ENCODE assay signal across 8 cellular contexts in the genomic region with DNA sequence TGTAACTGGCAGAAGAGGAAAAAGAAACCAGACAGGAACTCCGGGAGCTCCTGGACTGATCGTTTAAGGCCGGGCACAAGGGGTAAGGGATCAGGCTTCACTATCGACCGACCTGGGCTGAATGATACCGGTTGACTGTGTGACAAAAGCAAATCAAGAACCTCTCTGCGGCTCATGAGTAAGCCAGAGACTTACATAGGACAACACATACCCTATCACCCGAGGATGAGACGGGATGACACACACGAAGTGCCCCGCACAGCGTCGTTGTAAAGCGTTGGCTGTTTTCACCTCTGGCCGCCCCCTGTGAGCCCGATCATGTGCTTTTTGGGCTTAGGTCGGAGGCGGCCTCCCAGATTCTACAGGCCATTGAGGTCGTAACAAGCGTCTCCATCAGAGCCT. TPM values are rescaled to one million over a fixed set of nuclear protein-coding genes. Genes with fewer than 3 reads are reported as not detected.
DNase-seq lines count a peak whose midpoint lies in the region; ATAC-seq and TF ChIP-seq lines count a peak whose summit lies in the region.

No MANE protein-coding gene starts in this region.

- WGBS in adipose tissue, 3 donors = 14 to 19% (median 17%) methylated on average over 20 of the region's 20 CpGs

- H3K36me3 Mint-ChIP-seq in Calu3 (ENCODE audit: insufficient read depth, unreplicated experiment) = peaks cover 46% of the 10 kb centered on the region
- no peaks in the 10 kb centered on the region for H3K36me3 Mint-ChIP-seq in immature natural killer cell

- CTCF ChIA-PET in Calu3 (lab: Charles Lee) = interaction anchor here (0.9 to 2.2 kb wide), 3 partner anchors 31 to 182 kb away, joined by 3 to 14 read pairs (median 6); partner anchors contain the start of gene RAB5IF

- H3K27me3 Mint-ChIP-seq in Calu3 (ENCODE audit: unreplicated experiment) (no peaks in the 10 kb centered on the region), immature natural killer cell (ENCODE audit: low read depth in 3 of 3) (peaks cover 7 to 24% (median 16%) of the 10 kb centered on the region in 3 donors)

- H3K27ac Mint-ChIP-seq in Calu3 (ENCODE audit: unreplicated experiment) = peak overlapping the region; percentile 76
- peak overlapping the region; percentile 91 to 99 (median 96) for H3K27ac Mint-ChIP-seq in immature natural killer cell

- peak overlapping the region; percentile 63 for H3K27ac ChIP-seq in adipose tissue (ENCODE audit: low read depth, low read length)

- H3K9me3 Mint-ChIP-seq in Calu3 (ENCODE audit: low read depth, unreplicated experiment) (no peaks in the 10 kb centered on the region), immature natural killer cell (no peaks in the 10 kb centered on the region)

- intact Hi-C loops in Calu3 (cut with micrococcal nuclease; ENCODE audit: unreplicated experiment) = no loop called here

- ATAC-seq in HG02571 (IDR thresholded peaks at IDR 0.05; ENCODE audit: unreplicated experiment) = peak; percentile 15

- BruUV-seq in Calu3 (replicated peaks; lab: Mats Ljungman, UMichigan) = TSS peak; percentile 81

- H3K4me3 Mint-ChIP-seq in Calu3 (ENCODE audit: low read depth, unreplicated experiment) (peak overlapping the region; percentile 77), immature natural killer cell (peak overlapping the region; percentile 84 to 90 (median 85))

- TF ChIP-seq CTCF in Calu3 (IDR thresholded peaks at IDR 0.05; ENCODE audit: unreplicated experiment) = no peak

- DNase-seq in Calu3 = peak; percentile 48
- DNase-seq in SK-N-DZ (ENCODE audit: low spot score) = peak; percentile 57
- DNase-seq in immature natural killer cell = peak in 1 of 3 donors; percentile 67
- peak; percentile 88 for DNase-seq in stimulated activated CD4-positive, alpha-beta T cell treated with anti-CD3 and anti-CD28 coated beads, Interleukin-1b, Interleukin-23, amount 100 ng/mL, for 48 hours
- no peak for DNase-seq in NCI-H1436 (lab: John Stamatoyannopoulos, UW)
- DNase-seq in middle frontal gyrus (ENCODE audit: extremely low spot score, low spot score) = no peak

- peaks cover 28% of the 10 kb centered on the region for H3K4me1 Mint-ChIP-seq in Calu3 (ENCODE audit: low read depth, unreplicated experiment)
- H3K4me1 Mint-ChIP-seq in immature natural killer cell = peaks cover 27 to 31% of the 10 kb centered on the region in 2 donors

RNA-seq across cellular contexts. Expression of gene TGIF2, which starts 0.7 kb away (rescaled TPM):
- 39.4 and 48.9 TPM in 2 replicates for total RNA-seq in Calu3 (2022)
- polyA plus RNA-seq in SK-N-DZ (2014; cell fraction: cytosol; rRNA removed) = 45.7 and 49.8 TPM in 2 replicates
- polyA plus RNA-seq in SK-N-DZ (2014; cell fraction: nucleus; rRNA removed) = 22.3 and 29.7 TPM in 2 replicates
- polyA plus RNA-seq in adipose tissue (1 to 10 TPM; 6.3 to 7.3 (median 6.4) TPM), immature natural killer cell (10 to 100 TPM; 12.3 to 16.1 (median 14.9) TPM)

RNA-seq across cellular contexts. Expression of gene MYL9, which starts 31.4 kb away (rescaled TPM):
- total RNA-seq in Calu3 (2022) = 7.8 and 10.3 TPM in 2 replicates
- polyA plus RNA-seq in SK-N-DZ (2014; cell fraction: cytosol; rRNA removed) = not detected in 2 replicates
- polyA plus RNA-seq in SK-N-DZ (2014; cell fraction: nucleus; rRNA removed) = not detected in 2 replicates
- 100 to 1,000 TPM in 2 of 3 donors, 10 to 100 TPM in 1; 19.9 to 327 (median 183) TPM for polyA plus RNA-seq in adipose tissue
- 1 to 10 TPM in 1 of 3 donors, under 1 TPM in 2; 0.10 to 2.7 (median 0.48) TPM for polyA plus RNA-seq in immature natural killer cell

RNA-seq across cellular contexts. Expression of gene RAB5IF, which starts 32.9 kb away (rescaled TPM):
- total RNA-seq in Calu3 (2022) = 235 and 250 TPM in 2 replicates
- polyA plus RNA-seq in SK-N-DZ (2014; cell fraction: cytosol; rRNA removed) = 235 and 276 TPM in 2 replicates
- polyA plus RNA-seq in SK-N-DZ (2014; cell fraction: nucleus; rRNA removed) = 196 and 215 TPM in 2 replicates
- polyA plus RNA-seq in adipose tissue (10 to 100 TPM; 56.1 to 97.0 (median 65.0) TPM), immature natural killer cell (100 to 1,000 TPM; 230 to 380 (median 276) TPM)

Comparison
In these comparisons a context has a peak if more than half of its experiments do, and no peak if none do; other contexts are left out.
1. DNase-seq: peak in Calu3 (single experiment), SK-N-DZ (single experiment) and stimulated activated CD4-positive, alpha-beta T cell treated with anti-CD3 and anti-CD28 coated beads, Interleukin-1b, Interleukin-23, amount 100 ng/mL, for 48 hours (single experiment); none in NCI-H1436 (single experiment) and middle frontal gyrus (single experiment).
2. RNA of gene MYL9, which starts 31.4 kb away (polyA plus RNA-seq): 19.9 to 327 TPM in adipose tissue; 0.10 to 2.7 TPM in immature natural killer cell; every median in the first group is over 4 times any median in the second.